24 cellular contexts compared by ENCODE assay signal in the genomic region with DNA sequence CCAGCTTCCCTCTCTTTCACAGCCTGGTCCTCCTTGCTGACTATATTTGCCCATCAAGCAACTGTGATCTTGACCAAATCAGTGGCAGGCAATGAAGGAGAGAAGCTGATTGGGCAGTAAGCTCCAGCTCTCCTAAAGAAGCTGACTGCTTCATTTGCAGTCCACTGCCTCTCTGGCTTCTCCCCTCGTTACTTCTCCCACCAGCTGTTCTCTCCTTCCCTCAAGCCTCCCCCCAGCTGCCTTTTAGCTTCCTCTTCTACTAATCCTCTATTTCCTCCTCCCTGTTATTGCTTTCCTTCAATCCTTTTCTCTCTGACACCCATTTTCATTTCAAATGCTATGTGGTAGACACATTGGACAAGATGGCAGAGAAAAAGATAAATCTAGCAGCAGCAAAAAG.
"Had no signal": no experiment of that assay in that cellular context is flagged by ENCODE, and none has a peak within 500 bp of the region (broad histone marks: within the 10 kb centered on the region; RNA-seq: fewer than 3 reads in every experiment).

No MANE protein-coding gene starts in this region.

- H3K4me3 ChIP-seq: colonic mucosa, gastrocnemius medialis, lower lobe of right lung, pancreas, right lobe of liver, suprapubic skin had no signal

- H3K36me3 ChIP-seq: colonic mucosa, gastrocnemius medialis, lower lobe of right lung, neutrophil, pancreas, right lobe of liver, suprapubic skin had no signal

- DNase-seq: colonic mucosa; effector CD8-positive, alpha-beta T cell; endodermal cell; foreskin fibroblast; gastrocnemius medialis; head of caudate nucleus; left ventricle myocardium superior; lower lobe of right lung; pancreas; retina; right lobe of liver; small intestine; stimulated activated CD4-positive, alpha-beta T cell treated with anti-CD3 and anti-CD28 coated beads, Interleukin-12 subunit alpha, Interleukin-12 subunit beta, amount 100 ng/mL, for 4 hours; stimulated activated CD4-positive, alpha-beta T cell treated with anti-CD3 and anti-CD28 coated beads, Interleukin-1b, Interleukin-23, amount 100 ng/mL, for 48 hours; stimulated activated CD4-positive, alpha-beta T cell treated with anti-CD3 and anti-CD28 coated beads, Interleukin-4, amount 100 ng/mL, for 1 hour; stimulated activated CD8-positive, alpha-beta memory T cell treated with anti-CD3 and anti-CD28 coated beads, Interleukin-4, amount 100 ng/mL, for 48 hours; stimulated activated naive CD4-positive, alpha-beta T cell; stimulated activated naive CD8-positive, alpha-beta T cell treated with anti-CD3 and anti-CD28 coated beads, Interleukin-15, amount 100 ng/mL, for 72 hours had no signal

- ATAC-seq: gastrocnemius medialis; left ventricle myocardium superior; lower lobe of right lung; natural killer cell treated with Interleukin-12 subunit alpha and Interleukin-12 subunit beta and Interleukin-15 and Interleukin-18, amount 100 ng/mL, for 72 hours; pancreas; right lobe of liver; stimulated activated naive CD8-positive, alpha-beta T cell treated with anti-CD3 and anti-CD28 coated beads, Interleukin-15, amount 100 ng/mL, for 72 hours had no signal

- H3K27ac Mint-ChIP-seq: dendritic cell treated with granulocyte-macrophage colony-stimulating factor and Interleukin-4, amounts not matched to agents 40 ng/mL and 50 ng/mL, for 4 days; endodermal cell; natural killer cell treated with Interleukin-12 subunit alpha and Interleukin-12 subunit beta and Interleukin-15 and Interleukin-18, amount 100 ng/mL, for 72 hours; stimulated activated naive CD8-positive, alpha-beta T cell treated with anti-CD3 and anti-CD28 coated beads, Interleukin-15, amount 100 ng/mL, for 72 hours; type B pancreatic cell had no signal

- H3K27ac ChIP-seq: colonic mucosa, gastrocnemius medialis, lower lobe of right lung, neutrophil, pancreas, right lobe of liver, suprapubic skin had no signal

- H3K27me3 Mint-ChIP-seq: dendritic cell treated with granulocyte-macrophage colony-stimulating factor and Interleukin-4, amounts not matched to agents 40 ng/mL and 50 ng/mL, for 4 days; natural killer cell treated with Interleukin-12 subunit alpha and Interleukin-12 subunit beta and Interleukin-15 and Interleukin-18, amount 100 ng/mL, for 72 hours had no signal

- H3K4me1 Mint-ChIP-seq: neural crest cell; stimulated activated naive CD8-positive, alpha-beta T cell treated with anti-CD3 and anti-CD28 coated beads, Interleukin-15, amount 100 ng/mL, for 72 hours had no signal

- H3K36me3 Mint-ChIP-seq: natural killer cell treated with Interleukin-12 subunit alpha and Interleukin-12 subunit beta and Interleukin-15 and Interleukin-18, amount 100 ng/mL, for 72 hours; type B pancreatic cell had no signal

- H3K27me3 ChIP-seq: colonic mucosa, gastrocnemius medialis, neutrophil, pancreas, right lobe of liver, suprapubic skin had no signal

- H3K9me3 Mint-ChIP-seq: dendritic cell treated with granulocyte-macrophage colony-stimulating factor and Interleukin-4, amounts not matched to agents 40 ng/mL and 50 ng/mL, for 4 days had no signal

- H3K9me3 ChIP-seq: colonic mucosa, gastrocnemius medialis, lower lobe of right lung, neutrophil, pancreas, right lobe of liver, suprapubic skin had no signal

- H3K4me1 ChIP-seq: colonic mucosa, gastrocnemius medialis, lower lobe of right lung, pancreas, right lobe of liver, suprapubic skin had no signal

- H3K4me3 Mint-ChIP-seq: dendritic cell treated with granulocyte-macrophage colony-stimulating factor and Interleukin-4, amounts not matched to agents 40 ng/mL and 50 ng/mL, for 4 days; endodermal cell; natural killer cell treated with Interleukin-12 subunit alpha and Interleukin-12 subunit beta and Interleukin-15 and Interleukin-18, amount 100 ng/mL, for 72 hours; neural crest cell; stimulated activated naive CD8-positive, alpha-beta T cell treated with anti-CD3 and anti-CD28 coated beads, Interleukin-15, amount 100 ng/mL, for 72 hours; type B pancreatic cell had no signal
